18 cellular contexts compared by ENCODE assay signal in genomic region chr1:52506920-52507546, GRCh38. TPM values are rescaled to one million over a fixed set of nuclear protein-coding genes. Genes with fewer than 3 reads are reported as not detected.
DNase-seq lines count a peak whose midpoint lies in the region; ATAC-seq and TF ChIP-seq lines count a peak whose summit lies in the region.
"Had no signal": no experiment of that assay in that cellular context is flagged by ENCODE, and none has a peak within 500 bp of the region (broad histone marks: within the 10 kb centered on the region; RNA-seq: fewer than 3 reads in every experiment).

No MANE protein-coding gene starts in this region.

- intact Hi-C loops in activated CD4-positive, alpha-beta memory T cell treated with anti-CD3 and anti-CD28 coated beads for 36 hours (cut with micrococcal nuclease): no loop called here
- intact Hi-C loops in Caco-2 (cut with micrococcal nuclease; ENCODE audit: unreplicated experiment): no loop called here
- intact Hi-C loops in stomach (cut with DNase I; ENCODE audit: low total_unique reads): no loop called here

- H3K27me3 Mint-ChIP-seq in activated CD4-positive, alpha-beta memory T cell treated with anti-CD3 and anti-CD28 coated beads, Interleukin-2, amount 10 ng/mL, durations not matched to agents 7 days and 5 days: no peaks in the 10 kb centered on the region
- H3K27me3 Mint-ChIP-seq in activated CD4-positive, alpha-beta memory T cell treated with anti-CD3 and anti-CD28 coated beads for 36 hours: no peaks in the 10 kb centered on the region
- H3K27me3 Mint-ChIP-seq in Caco-2 (ENCODE audit: insufficient read depth, unreplicated experiment) (no peaks in the 10 kb centered on the region), progenitor cell of endocrine pancreas (no peaks in the 10 kb centered on the region)
- H3K27me3 Mint-ChIP-seq: CD4-positive, alpha-beta memory T cell had no signal

- no peak overlapping the region for H3K4me3 Mint-ChIP-seq in activated CD4-positive, alpha-beta memory T cell treated with anti-CD3 and anti-CD28 coated beads, Interleukin-2, amount 10 ng/mL, durations not matched to agents 7 days and 5 days
- H3K4me3 Mint-ChIP-seq in activated CD4-positive, alpha-beta memory T cell treated with anti-CD3 and anti-CD28 coated beads for 36 hours: no peak overlapping the region
- H3K4me3 Mint-ChIP-seq in Caco-2 (ENCODE audit: unreplicated experiment): no peak overlapping the region
- no peak overlapping the region for H3K4me3 Mint-ChIP-seq in progenitor cell of endocrine pancreas (ENCODE audit: low read depth)
- H3K4me3 Mint-ChIP-seq: CD14-positive monocyte; CD4-positive, alpha-beta memory T cell had no signal

- TF ChIP-seq CTCF in Caco-2 (IDR thresholded peaks at IDR 0.05; ENCODE audit: insufficient read depth in 1 of 2, low read depth in 1 of 2, low read length in 1 of 2, severe bottlenecking in 1 of 2, unreplicated experiment in 1 of 2): no peak
- no peak for TF ChIP-seq CTCF in progenitor cell of endocrine pancreas (IDR thresholded peaks at IDR 0.05; ENCODE audit: unreplicated experiment)
- TF ChIP-seq CTCF in stomach (IDR thresholded peaks at IDR 0.05): no peak

- peak; percentile 71 for ATAC-seq in left lobe of liver

- no peaks in the 10 kb centered on the region for H3K27me3 ChIP-seq in Caco-2 (replicated peaks; ENCODE audit: control insufficient read depth, insufficient read depth, low read length)
- no peaks in the 10 kb centered on the region for H3K27me3 ChIP-seq in stomach
- H3K27me3 ChIP-seq: BLaER1 had no signal

- H3K9me3 ChIP-seq in Caco-2 (no peaks in the 10 kb centered on the region), stomach (no peaks in the 10 kb centered on the region)
- H3K9me3 ChIP-seq: BLaER1, HAP-1 had no signal

- TF ChIP-seq EP300 in stomach (IDR thresholded peaks at IDR 0.05): no peak

- H3K36me3 ChIP-seq in Caco-2 (ENCODE audit: control insufficient read depth, insufficient read depth, low read length) (no peaks in the 10 kb centered on the region), stomach (peaks cover 0 to 21% (median 18%) of the 10 kb centered on the region in 4 donors)

- H3K27ac Mint-ChIP-seq in activated CD4-positive, alpha-beta memory T cell treated with anti-CD3 and anti-CD28 coated beads, Interleukin-2, amount 10 ng/mL, durations not matched to agents 7 days and 5 days: peak overlapping the region; percentile 3
- H3K27ac Mint-ChIP-seq in activated CD4-positive, alpha-beta memory T cell treated with anti-CD3 and anti-CD28 coated beads for 36 hours: no peak overlapping the region
- H3K27ac Mint-ChIP-seq in Caco-2 (ENCODE audit: unreplicated experiment) (no peak overlapping the region), progenitor cell of endocrine pancreas (peak overlapping the region; percentile 18)

- H3K4me1 Mint-ChIP-seq in activated CD4-positive, alpha-beta memory T cell treated with anti-CD3 and anti-CD28 coated beads, Interleukin-2, amount 10 ng/mL, durations not matched to agents 7 days and 5 days: peaks cover 18% of the 10 kb centered on the region
- H3K4me1 Mint-ChIP-seq in activated CD4-positive, alpha-beta memory T cell treated with anti-CD3 and anti-CD28 coated beads for 36 hours (ENCODE audit: low read depth): peaks cover 13% of the 10 kb centered on the region
- H3K4me1 Mint-ChIP-seq in Caco-2 (ENCODE audit: low read depth, unreplicated experiment) (no peaks in the 10 kb centered on the region), progenitor cell of endocrine pancreas (ENCODE audit: low read depth) (no peaks in the 10 kb centered on the region)
- H3K4me1 Mint-ChIP-seq: CD14-positive monocyte had no signal

- no peak overlapping the region for H3K27ac ChIP-seq in stomach
- H3K27ac ChIP-seq: BLaER1, GM23248, HL-60 had no signal

- H3K4me3 ChIP-seq in Caco-2 (ENCODE audit: low read depth, low read length): no peak overlapping the region
- H3K4me3 ChIP-seq in stomach: no peak overlapping the region
- H3K4me3 ChIP-seq: BLaER1, GM23248, HAP-1 had no signal

- CTCF ChIA-PET in activated CD4-positive, alpha-beta memory T cell treated with anti-CD3 and anti-CD28 coated beads, Interleukin-2, amount 10 ng/mL, durations not matched to agents 7 days and 5 days (lab: Charles Lee): no interaction called here
- CTCF ChIA-PET in activated CD4-positive, alpha-beta memory T cell treated with anti-CD3 and anti-CD28 coated beads for 36 hours (lab: Charles Lee): interaction anchor here (0.6 kb wide), 1 partner anchor 291 kb away, joined by 3 read pairs; no protein-coding TSS in a partner anchor
- CTCF ChIA-PET in Caco-2 (lab: Charles Lee): no interaction called here

- TF ChIP-seq POLR2A in stomach (IDR thresholded peaks at IDR 0.05): no peak

- H3K9me3 Mint-ChIP-seq in activated CD4-positive, alpha-beta memory T cell treated with anti-CD3 and anti-CD28 coated beads, Interleukin-2, amount 10 ng/mL, durations not matched to agents 7 days and 5 days: no peaks in the 10 kb centered on the region
- H3K9me3 Mint-ChIP-seq in activated CD4-positive, alpha-beta memory T cell treated with anti-CD3 and anti-CD28 coated beads for 36 hours: no peaks in the 10 kb centered on the region
- H3K9me3 Mint-ChIP-seq in Caco-2 (ENCODE audit: unreplicated experiment) (no peaks in the 10 kb centered on the region), progenitor cell of endocrine pancreas (ENCODE audit: low read depth) (no peaks in the 10 kb centered on the region)
- H3K9me3 Mint-ChIP-seq: CD4-positive, alpha-beta memory T cell had no signal

- H3K36me3 Mint-ChIP-seq in activated CD4-positive, alpha-beta memory T cell treated with anti-CD3 and anti-CD28 coated beads, Interleukin-2, amount 10 ng/mL, durations not matched to agents 7 days and 5 days (ENCODE audit: low read depth): peaks cover 38% of the 10 kb centered on the region
- H3K36me3 Mint-ChIP-seq in activated CD4-positive, alpha-beta memory T cell treated with anti-CD3 and anti-CD28 coated beads for 36 hours: peaks cover 14% of the 10 kb centered on the region
- H3K36me3 Mint-ChIP-seq in Caco-2 (ENCODE audit: insufficient read depth, unreplicated experiment) (peaks cover 30% of the 10 kb centered on the region), progenitor cell of endocrine pancreas (ENCODE audit: insufficient read depth) (peaks cover 27% of the 10 kb centered on the region)

- no peak for DNase-seq in activated CD4-positive, alpha-beta memory T cell treated with anti-CD3 and anti-CD28 coated beads, Interleukin-2, amount 10 ng/mL, durations not matched to agents 7 days and 5 days
- no peak for DNase-seq in activated CD4-positive, alpha-beta memory T cell treated with anti-CD3 and anti-CD28 coated beads for 36 hours
- no peak for DNase-seq in Caco-2
- DNase-seq in left lobe of liver (ENCODE audit: low spot score): no peak
- no peak for DNase-seq in progenitor cell of endocrine pancreas (ENCODE audit: low spot score, unreplicated experiment)
- no peak for DNase-seq in midbrain (lab: John Stamatoyannopoulos, UW)
- DNase-seq in stomach: no peak
- DNase-seq: 8988T; Calu3; CD4-positive, alpha-beta memory T cell; DMS79 treated with DMSO at 0.1 percent for 48 hours; GF-D8; GM23248; IMR-90 had no signal

- H3K4me1 ChIP-seq in Caco-2 (no peaks in the 10 kb centered on the region), stomach (no peaks in the 10 kb centered on the region)
- H3K4me1 ChIP-seq: BLaER1, HAP-1 had no signal

- POLR2A ChIA-PET in activated CD4-positive, alpha-beta memory T cell treated with anti-CD3 and anti-CD28 coated beads, Interleukin-2, amount 10 ng/mL, durations not matched to agents 7 days and 5 days (lab: Charles Lee): no interaction called here
- POLR2A ChIA-PET in activated CD4-positive, alpha-beta memory T cell treated with anti-CD3 and anti-CD28 coated beads for 36 hours (lab: Charles Lee): no interaction called here
- POLR2A ChIA-PET in Caco-2 (lab: Charles Lee): no interaction called here

- TSS peak; percentile 4 for BruUV-seq in Caco-2 (replicated peaks; lab: Mats Ljungman, UMichigan)

- 62 to 93% (median 68%) methylated on average over 3 of the region's 3 CpGs for whole genome bisulfite sequencing in stomach, 5 donors

RNA-seq across cellular contexts. Expression of gene TUT4, which starts 45.9 kb away (rescaled TPM):
- 10 to 100 TPM; 68.1 to 71.8 TPM for total RNA-seq in activated CD4-positive, alpha-beta memory T cell treated with anti-CD3 and anti-CD28 coated beads, Interleukin-2, amount 10 ng/mL, durations not matched to agents 7 days and 5 days
- total RNA-seq in activated CD4-positive, alpha-beta memory T cell treated with anti-CD3 and anti-CD28 coated beads for 36 hours: 10 to 100 TPM; 54.6 to 62.1 TPM
- 54.9 and 57.6 TPM in 2 replicates for total RNA-seq in Caco-2 (2022)
- 22.5 TPM for total RNA-seq in left lobe of liver
- 130 and 139 TPM in 2 replicates for total RNA-seq in progenitor cell of endocrine pancreas
- 100 to 1,000 TPM in 1 of 5 donors, 10 to 100 TPM in 4; 17.4 to 107 (median 57.7) TPM for total RNA-seq in stomach
- 10 to 100 TPM; 11.8 to 23.4 (median 22.6) TPM for polyA plus RNA-seq in stomach

Comparison
In these comparisons a context has a peak if more than half of its experiments do, and no peak if none do; other contexts are left out.
1. H3K27ac Mint-ChIP-seq: peak in activated CD4-positive, alpha-beta memory T cell treated with anti-CD3 and anti-CD28 coated beads, Interleukin-2, amount 10 ng/mL, durations not matched to agents 7 days and 5 days (single experiment) and progenitor cell of endocrine pancreas (single experiment); none in activated CD4-positive, alpha-beta memory T cell treated with anti-CD3 and anti-CD28 coated beads for 36 hours (single experiment) and Caco-2 (single experiment).